Comparison of ENCODE assay signal across 16 cellular contexts in genomic region chr11:12762283-12762682, GRCh38.
"Had no signal": no experiment of that assay in that cellular context is flagged by ENCODE, and none has a peak within 500 bp of the region (broad histone marks: within the 10 kb centered on the region; RNA-seq: fewer than 3 reads in every experiment).

No MANE protein-coding gene starts in this region.

- H3K27ac ChIP-seq: coronary artery, suprapubic skin, upper lobe of right lung had no signal

- H3K4me1 ChIP-seq: upper lobe of right lung had no signal

- H3K27ac Mint-ChIP-seq: activated B cell treated with CpG ODN at 0.5 μM for 24 hours; activated CD4-positive, alpha-beta T cell treated with anti-CD3 and anti-CD28 coated beads, Interleukin-2, amount 10 ng/mL, durations not matched to agents 7 days and 5 days; activated naive CD8-positive, alpha-beta T cell treated with anti-CD3 and anti-CD28 coated beads, Interleukin-2, amount 50 U/mL, for 24 hours; T-helper 1 cell treated with Interleukin-12 subunit alpha and Interleukin-12 subunit beta and Interleukin-4 antibody, amounts not matched to agents 30 μg/mL and 1 μg/mL, for 36 hours had no signal

- H3K4me3 ChIP-seq: coronary artery, suprapubic skin, upper lobe of right lung had no signal

- H3K27me3 ChIP-seq: suprapubic skin, upper lobe of right lung had no signal

- H3K27me3 Mint-ChIP-seq: activated B cell treated with CpG ODN at 0.5 μM for 24 hours had no signal

- ATAC-seq: activated naive CD8-positive, alpha-beta T cell treated with anti-CD3 and anti-CD28 coated beads, Interleukin-2, amount 50 U/mL, for 24 hours; right cardiac atrium; stimulated activated naive CD8-positive, alpha-beta T cell treated with anti-CD3 and anti-CD28 coated beads, Interleukin-15, Interleukin-2, amounts not matched to agents 100 U/mL and 50 U/mL, for 24 hours; upper lobe of right lung had no signal

- H3K9me3 ChIP-seq: suprapubic skin, upper lobe of right lung had no signal

- H3K36me3 ChIP-seq: upper lobe of right lung had no signal

- H3K9me3 Mint-ChIP-seq: activated B cell treated with CpG ODN at 0.5 μM for 24 hours; activated CD4-positive, alpha-beta T cell treated with anti-CD3 and anti-CD28 coated beads, Interleukin-2, amount 10 ng/mL, durations not matched to agents 7 days and 5 days; activated naive CD8-positive, alpha-beta T cell treated with anti-CD3 and anti-CD28 coated beads, Interleukin-2, amount 50 U/mL, for 24 hours; T-helper 1 cell treated with Interleukin-12 subunit alpha and Interleukin-12 subunit beta and Interleukin-4 antibody, amounts not matched to agents 30 μg/mL and 1 μg/mL, for 36 hours had no signal

- H3K4me3 Mint-ChIP-seq: activated B cell treated with CpG ODN at 0.5 μM for 24 hours; activated CD4-positive, alpha-beta T cell treated with anti-CD3 and anti-CD28 coated beads, Interleukin-2, amount 10 ng/mL, durations not matched to agents 7 days and 5 days; activated naive CD8-positive, alpha-beta T cell treated with anti-CD3 and anti-CD28 coated beads, Interleukin-2, amount 50 U/mL, for 24 hours; T-helper 1 cell treated with Interleukin-12 subunit alpha and Interleukin-12 subunit beta and Interleukin-4 antibody, amounts not matched to agents 30 μg/mL and 1 μg/mL, for 36 hours had no signal

- DNase-seq: activated B cell treated with CpG ODN at 0.5 μM for 24 hours; activated CD4-positive, alpha-beta T cell treated with anti-CD3 and anti-CD28 coated beads, Interleukin-2, amount 10 ng/mL, durations not matched to agents 7 days and 5 days; activated CD8-positive, alpha-beta memory T cell treated with anti-CD3 and anti-CD28 coated beads for 24 hours; activated naive CD4-positive, alpha-beta T cell treated with Interleukin-2 at 50 U/mL for 16 hours; activated naive CD8-positive, alpha-beta T cell treated with anti-CD3 and anti-CD28 coated beads, Interleukin-2, amount 50 U/mL, for 24 hours; caudate nucleus; effector CD8-positive, alpha-beta T cell; hippocampal formation; kidney glomerular epithelial cell; right cardiac atrium; stimulated activated CD4-positive, alpha-beta T cell treated with anti-CD3 and anti-CD28 coated beads, Interleukin-2, amount 100 ng/mL, for 24 hours; stimulated activated naive CD8-positive, alpha-beta T cell treated with anti-CD3 and anti-CD28 coated beads, Interleukin-15, Interleukin-2, amounts not matched to agents 100 U/mL and 50 U/mL, for 24 hours; upper lobe of right lung had no signal

- H3K4me1 Mint-ChIP-seq: activated B cell treated with CpG ODN at 0.5 μM for 24 hours; activated CD4-positive, alpha-beta T cell treated with anti-CD3 and anti-CD28 coated beads, Interleukin-2, amount 10 ng/mL, durations not matched to agents 7 days and 5 days; activated naive CD8-positive, alpha-beta T cell treated with anti-CD3 and anti-CD28 coated beads, Interleukin-2, amount 50 U/mL, for 24 hours had no signal
